Comparison of ENCODE assay signal across 1 cellular context in the genomic region with DNA sequence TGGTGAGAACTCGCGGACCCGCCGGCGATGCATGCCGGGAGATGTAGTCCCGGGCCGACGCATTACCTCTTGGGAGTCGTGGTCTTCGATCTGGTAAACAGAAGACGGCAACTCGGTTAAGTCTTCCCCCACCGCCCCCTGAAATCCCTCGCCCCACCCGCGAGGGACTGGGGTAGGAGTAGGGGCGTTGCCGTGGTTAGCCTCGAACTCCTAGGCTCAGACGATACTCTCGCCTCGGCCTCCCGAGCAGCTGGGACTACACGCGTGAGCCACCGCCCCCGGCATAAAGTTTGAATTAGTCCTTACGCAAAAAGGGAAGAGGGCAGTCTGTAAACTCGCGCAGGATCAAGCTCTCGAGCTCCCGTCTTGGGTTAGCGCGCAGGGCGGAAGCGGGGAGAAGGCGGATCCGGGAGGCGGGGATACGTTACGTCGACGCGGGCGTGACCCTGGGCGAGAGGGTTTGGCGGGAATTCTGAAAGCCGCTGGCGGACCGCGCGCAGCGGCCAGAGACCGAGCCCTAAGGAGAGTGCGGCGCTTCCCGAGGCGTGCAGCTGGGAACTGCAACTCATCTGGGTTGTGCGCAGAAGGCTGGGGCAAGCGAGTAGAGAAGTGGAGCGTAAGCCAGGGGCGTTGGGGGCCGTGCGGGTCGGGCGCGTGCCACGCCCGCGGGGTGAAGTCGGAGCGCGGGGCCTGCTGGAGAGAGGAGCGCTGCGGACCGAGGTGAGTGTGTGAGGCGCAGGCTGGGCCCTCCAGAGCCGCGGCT.
TF ChIP-seq lines count a peak whose summit lies in the region.

RAD51 (plus strand) TSS at position 469 of the 763 bp plus-strand sequence. CDS start 3,585 bp downstream, outside the sequence.

TF ChIP-seq in K562, 482 proteins besides CTCF, POLR2A, EP300 and RAD21 (continued from another document and continues in another):
- TF ChIP-seq CBFA2T2 (conservative IDR thresholded peaks at IDR 0.05) (no peak), JUNB (CRISPR knock-in tag; conservative IDR thresholded peaks at IDR 0.05) (no peak), C11orf30 (IDR thresholded peaks at IDR 0.05; ENCODE audit: low read depth) (no peak), ZNF609 (CRISPR knock-in tag; IDR thresholded peaks at IDR 0.05; ENCODE audit: borderline replicate concordance) (peak; percentile 62; the same call in 1 of the 2 replicates), SMAD3 (CRISPR knock-in tag; conservative IDR thresholded peaks at IDR 0.05) (no peak), PTTG1 (tag; IDR thresholded peaks at IDR 0.05; ENCODE audit: low read depth) (no peak), NR2C1 (IDR thresholded peaks at IDR 0.05) (peak; percentile 69; the same call in 1 of the 2 replicates), NR2C1 (tag; IDR thresholded peaks at IDR 0.05) (peak; percentile 59; the same call in 1 of the 2 replicates), RFX5 (IDR thresholded peaks at IDR 0.05; ENCODE audit: low read depth, low read length) (no peak), SIRT6 (IDR thresholded peaks at IDR 0.05; ENCODE audit: low read depth, low read length) (no peak), BACH1 (tag; IDR thresholded peaks at IDR 0.05) (no peak), NR2F6 (CRISPR knock-in tag; IDR thresholded peaks at IDR 0.05) (no peak), GABPB2 (CRISPR knock-in tag; conservative IDR thresholded peaks at IDR 0.05) (no peak), SRSF3 (IDR thresholded peaks at IDR 0.05; ENCODE audit: insufficient read depth, low read length) (0 out of 2 replicates have a peak, but pooled peaks have one; percentile 60), SIX5 (IDR thresholded peaks at IDR 0.05; ENCODE audit: borderline replicate concordance in 1 of 2, insufficient read depth in 1 of 2, low read depth in 1 of 2, low read length in 2 of 2) (peak; percentile 63 to 70; a peak in 3 of 4 replicates), ZNF41 (CRISPR knock-in tag; conservative IDR thresholded peaks at IDR 0.05) (no peak), MEF2A (IDR thresholded peaks at IDR 0.05; ENCODE audit: control insufficient read depth, low read depth, low read length) (0 out of 2 replicates have a peak, but pooled peaks have one; percentile 2), CSDE1 (IDR thresholded peaks at IDR 0.05) (no peak), ZNF316 (IDR thresholded peaks at IDR 0.05) (0 out of 2 replicates have a peak, but pooled peaks have one; percentile 9), CGGBP1 (CRISPR knock-in tag; IDR thresholded peaks at IDR 0.05) (no peak), MYBL2 (IDR thresholded peaks at IDR 0.05; ENCODE audit: low read depth) (peak; percentile 56), MYBL2 (CRISPR knock-in tag; IDR thresholded peaks at IDR 0.05; ENCODE audit: borderline replicate concordance) (no peak)
- TF ChIP-seq, protein P1, sequence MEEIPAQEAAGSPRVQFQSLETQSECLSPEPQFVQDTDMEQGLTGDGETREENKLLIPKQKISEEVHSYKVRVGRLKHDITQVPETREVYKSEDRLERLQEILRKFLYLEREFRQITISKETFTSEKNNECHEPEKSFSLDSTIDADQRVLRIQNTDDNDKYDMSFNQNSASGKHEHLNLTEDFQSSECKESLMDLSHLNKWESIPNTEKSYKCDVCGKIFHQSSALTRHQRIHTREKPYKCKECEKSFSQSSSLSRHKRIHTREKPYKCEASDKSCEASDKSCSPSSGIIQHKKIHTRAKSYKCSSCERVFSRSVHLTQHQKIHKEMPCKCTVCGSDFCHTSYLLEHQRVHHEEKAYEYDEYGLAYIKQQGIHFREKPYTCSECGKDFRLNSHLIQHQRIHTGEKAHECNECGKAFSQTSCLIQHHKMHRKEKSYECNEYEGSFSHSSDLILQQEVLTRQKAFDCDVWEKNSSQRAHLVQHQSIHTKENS (CRISPR knock-in tag; IDR thresholded peaks at IDR 0.05) = no peak
- TF ChIP-seq, protein P2, sequence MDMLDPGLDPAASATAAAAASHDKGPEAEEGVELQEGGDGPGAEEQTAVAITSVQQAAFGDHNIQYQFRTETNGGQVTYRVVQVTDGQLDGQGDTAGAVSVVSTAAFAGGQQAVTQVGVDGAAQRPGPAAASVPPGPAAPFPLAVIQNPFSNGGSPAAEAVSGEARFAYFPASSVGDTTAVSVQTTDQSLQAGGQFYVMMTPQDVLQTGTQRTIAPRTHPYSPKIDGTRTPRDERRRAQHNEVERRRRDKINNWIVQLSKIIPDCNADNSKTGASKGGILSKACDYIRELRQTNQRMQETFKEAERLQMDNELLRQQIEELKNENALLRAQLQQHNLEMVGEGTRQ (CRISPR knock-in tag; IDR thresholded peaks at IDR 0.05) = 0 out of 2 replicates have a peak, but pooled peaks have one; percentile 17
- TF ChIP-seq, protein P3, sequence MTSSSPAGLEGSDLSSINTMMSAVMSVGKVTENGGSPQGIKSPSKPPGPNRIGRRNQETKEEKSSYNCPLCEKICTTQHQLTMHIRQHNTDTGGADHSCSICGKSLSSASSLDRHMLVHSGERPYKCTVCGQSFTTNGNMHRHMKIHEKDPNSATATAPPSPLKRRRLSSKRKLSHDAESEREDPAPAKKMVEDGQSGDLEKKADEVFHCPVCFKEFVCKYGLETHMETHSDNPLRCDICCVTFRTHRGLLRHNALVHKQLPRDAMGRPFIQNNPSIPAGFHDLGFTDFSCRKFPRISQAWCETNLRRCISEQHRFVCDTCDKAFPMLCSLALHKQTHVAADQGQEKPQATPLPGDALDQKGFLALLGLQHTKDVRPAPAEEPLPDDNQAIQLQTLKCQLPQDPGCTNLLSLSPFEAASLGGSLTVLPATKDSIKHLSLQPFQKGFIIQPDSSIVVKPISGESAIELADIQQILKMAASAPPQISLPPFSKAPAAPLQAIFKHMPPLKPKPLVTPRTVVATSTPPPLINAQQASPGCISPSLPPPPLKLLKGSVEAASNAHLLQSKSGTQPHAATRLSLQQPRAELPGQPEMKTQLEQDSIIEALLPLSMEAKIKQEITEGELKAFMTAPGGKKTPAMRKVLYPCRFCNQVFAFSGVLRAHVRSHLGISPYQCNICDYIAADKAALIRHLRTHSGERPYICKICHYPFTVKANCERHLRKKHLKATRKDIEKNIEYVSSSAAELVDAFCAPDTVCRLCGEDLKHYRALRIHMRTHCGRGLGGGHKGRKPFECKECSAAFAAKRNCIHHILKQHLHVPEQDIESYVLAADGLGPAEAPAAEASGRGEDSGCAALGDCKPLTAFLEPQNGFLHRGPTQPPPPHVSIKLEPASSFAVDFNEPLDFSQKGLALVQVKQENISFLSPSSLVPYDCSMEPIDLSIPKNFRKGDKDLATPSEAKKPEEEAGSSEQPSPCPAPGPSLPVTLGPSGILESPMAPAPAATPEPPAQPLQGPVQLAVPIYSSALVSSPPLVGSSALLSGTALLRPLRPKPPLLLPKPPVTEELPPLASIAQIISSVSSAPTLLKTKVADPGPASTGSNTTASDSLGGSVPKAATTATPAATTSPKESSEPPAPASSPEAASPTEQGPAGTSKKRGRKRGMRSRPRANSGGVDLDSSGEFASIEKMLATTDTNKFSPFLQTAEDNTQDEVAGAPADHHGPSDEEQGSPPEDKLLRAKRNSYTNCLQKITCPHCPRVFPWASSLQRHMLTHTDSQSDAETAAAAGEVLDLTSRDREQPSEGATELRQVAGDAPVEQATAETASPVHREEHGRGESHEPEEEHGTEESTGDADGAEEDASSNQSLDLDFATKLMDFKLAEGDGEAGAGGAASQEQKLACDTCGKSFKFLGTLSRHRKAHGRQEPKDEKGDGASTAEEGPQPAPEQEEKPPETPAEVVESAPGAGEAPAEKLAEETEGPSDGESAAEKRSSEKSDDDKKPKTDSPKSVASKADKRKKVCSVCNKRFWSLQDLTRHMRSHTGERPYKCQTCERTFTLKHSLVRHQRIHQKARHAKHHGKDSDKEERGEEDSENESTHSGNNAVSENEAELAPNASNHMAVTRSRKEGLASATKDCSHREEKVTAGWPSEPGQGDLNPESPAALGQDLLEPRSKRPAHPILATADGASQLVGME (CRISPR knock-in tag; IDR thresholded peaks at IDR 0.05) = no peak
- TF ChIP-seq, protein P4, sequence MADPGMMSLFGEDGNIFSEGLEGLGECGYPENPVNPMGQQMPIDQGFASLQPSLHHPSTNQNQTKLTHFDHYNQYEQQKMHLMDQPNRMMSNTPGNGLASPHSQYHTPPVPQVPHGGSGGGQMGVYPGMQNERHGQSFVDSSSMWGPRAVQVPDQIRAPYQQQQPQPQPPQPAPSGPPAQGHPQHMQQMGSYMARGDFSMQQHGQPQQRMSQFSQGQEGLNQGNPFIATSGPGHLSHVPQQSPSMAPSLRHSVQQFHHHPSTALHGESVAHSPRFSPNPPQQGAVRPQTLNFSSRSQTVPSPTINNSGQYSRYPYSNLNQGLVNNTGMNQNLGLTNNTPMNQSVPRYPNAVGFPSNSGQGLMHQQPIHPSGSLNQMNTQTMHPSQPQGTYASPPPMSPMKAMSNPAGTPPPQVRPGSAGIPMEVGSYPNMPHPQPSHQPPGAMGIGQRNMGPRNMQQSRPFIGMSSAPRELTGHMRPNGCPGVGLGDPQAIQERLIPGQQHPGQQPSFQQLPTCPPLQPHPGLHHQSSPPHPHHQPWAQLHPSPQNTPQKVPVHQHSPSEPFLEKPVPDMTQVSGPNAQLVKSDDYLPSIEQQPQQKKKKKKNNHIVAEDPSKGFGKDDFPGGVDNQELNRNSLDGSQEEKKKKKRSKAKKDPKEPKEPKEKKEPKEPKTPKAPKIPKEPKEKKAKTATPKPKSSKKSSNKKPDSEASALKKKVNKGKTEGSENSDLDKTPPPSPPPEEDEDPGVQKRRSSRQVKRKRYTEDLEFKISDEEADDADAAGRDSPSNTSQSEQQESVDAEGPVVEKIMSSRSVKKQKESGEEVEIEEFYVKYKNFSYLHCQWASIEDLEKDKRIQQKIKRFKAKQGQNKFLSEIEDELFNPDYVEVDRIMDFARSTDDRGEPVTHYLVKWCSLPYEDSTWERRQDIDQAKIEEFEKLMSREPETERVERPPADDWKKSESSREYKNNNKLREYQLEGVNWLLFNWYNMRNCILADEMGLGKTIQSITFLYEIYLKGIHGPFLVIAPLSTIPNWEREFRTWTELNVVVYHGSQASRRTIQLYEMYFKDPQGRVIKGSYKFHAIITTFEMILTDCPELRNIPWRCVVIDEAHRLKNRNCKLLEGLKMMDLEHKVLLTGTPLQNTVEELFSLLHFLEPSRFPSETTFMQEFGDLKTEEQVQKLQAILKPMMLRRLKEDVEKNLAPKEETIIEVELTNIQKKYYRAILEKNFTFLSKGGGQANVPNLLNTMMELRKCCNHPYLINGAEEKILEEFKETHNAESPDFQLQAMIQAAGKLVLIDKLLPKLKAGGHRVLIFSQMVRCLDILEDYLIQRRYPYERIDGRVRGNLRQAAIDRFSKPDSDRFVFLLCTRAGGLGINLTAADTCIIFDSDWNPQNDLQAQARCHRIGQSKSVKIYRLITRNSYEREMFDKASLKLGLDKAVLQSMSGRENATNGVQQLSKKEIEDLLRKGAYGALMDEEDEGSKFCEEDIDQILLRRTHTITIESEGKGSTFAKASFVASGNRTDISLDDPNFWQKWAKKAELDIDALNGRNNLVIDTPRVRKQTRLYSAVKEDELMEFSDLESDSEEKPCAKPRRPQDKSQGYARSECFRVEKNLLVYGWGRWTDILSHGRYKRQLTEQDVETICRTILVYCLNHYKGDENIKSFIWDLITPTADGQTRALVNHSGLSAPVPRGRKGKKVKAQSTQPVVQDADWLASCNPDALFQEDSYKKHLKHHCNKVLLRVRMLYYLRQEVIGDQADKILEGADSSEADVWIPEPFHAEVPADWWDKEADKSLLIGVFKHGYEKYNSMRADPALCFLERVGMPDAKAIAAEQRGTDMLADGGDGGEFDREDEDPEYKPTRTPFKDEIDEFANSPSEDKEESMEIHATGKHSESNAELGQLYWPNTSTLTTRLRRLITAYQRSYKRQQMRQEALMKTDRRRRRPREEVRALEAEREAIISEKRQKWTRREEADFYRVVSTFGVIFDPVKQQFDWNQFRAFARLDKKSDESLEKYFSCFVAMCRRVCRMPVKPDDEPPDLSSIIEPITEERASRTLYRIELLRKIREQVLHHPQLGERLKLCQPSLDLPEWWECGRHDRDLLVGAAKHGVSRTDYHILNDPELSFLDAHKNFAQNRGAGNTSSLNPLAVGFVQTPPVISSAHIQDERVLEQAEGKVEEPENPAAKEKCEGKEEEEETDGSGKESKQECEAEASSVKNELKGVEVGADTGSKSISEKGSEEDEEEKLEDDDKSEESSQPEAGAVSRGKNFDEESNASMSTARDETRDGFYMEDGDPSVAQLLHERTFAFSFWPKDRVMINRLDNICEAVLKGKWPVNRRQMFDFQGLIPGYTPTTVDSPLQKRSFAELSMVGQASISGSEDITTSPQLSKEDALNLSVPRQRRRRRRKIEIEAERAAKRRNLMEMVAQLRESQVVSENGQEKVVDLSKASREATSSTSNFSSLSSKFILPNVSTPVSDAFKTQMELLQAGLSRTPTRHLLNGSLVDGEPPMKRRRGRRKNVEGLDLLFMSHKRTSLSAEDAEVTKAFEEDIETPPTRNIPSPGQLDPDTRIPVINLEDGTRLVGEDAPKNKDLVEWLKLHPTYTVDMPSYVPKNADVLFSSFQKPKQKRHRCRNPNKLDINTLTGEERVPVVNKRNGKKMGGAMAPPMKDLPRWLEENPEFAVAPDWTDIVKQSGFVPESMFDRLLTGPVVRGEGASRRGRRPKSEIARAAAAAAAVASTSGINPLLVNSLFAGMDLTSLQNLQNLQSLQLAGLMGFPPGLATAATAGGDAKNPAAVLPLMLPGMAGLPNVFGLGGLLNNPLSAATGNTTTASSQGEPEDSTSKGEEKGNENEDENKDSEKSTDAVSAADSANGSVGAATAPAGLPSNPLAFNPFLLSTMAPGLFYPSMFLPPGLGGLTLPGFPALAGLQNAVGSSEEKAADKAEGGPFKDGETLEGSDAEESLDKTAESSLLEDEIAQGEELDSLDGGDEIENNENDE (IDR thresholded peaks at IDR 0.05; ENCODE audit: low read depth, low read length) = no peak
